In genomic region chr14:31541702-31542101, GRCh38 we compare ENCODE assay signal across 24 cellular contexts. TPM values are rescaled to one million over a fixed set of nuclear protein-coding genes. Genes with fewer than 3 reads are reported as not detected.
DNase-seq lines count a peak whose midpoint lies in the region; ATAC-seq, FAIRE-seq and TF ChIP-seq lines count a peak whose summit lies in the region.
"Had no signal": no experiment of that assay in that cellular context is flagged by ENCODE, and none has a peak within 500 bp of the region (broad histone marks: within the 10 kb centered on the region; RNA-seq: fewer than 3 reads in every experiment).

No MANE protein-coding gene starts in this region.

- H3K27ac ChIP-seq in GM23338 (ENCODE audit: low read depth) (no peak overlapping the region), K562 (ENCODE audit: extremely low read depth, low read depth, low read length) (no peak overlapping the region), SJCRH30 (no peak overlapping the region)
- H3K27ac ChIP-seq: BLaER1 treated with 17β-estradiol and CSF1 and Interleukin-3, amounts not matched to agents 10 nM and 100 nM; SK-N-MC had no signal

- no TSS peak for BruUV-seq in K562 (replicated peaks; lab: Mats Ljungman, UMichigan)

- H3K9me3 Mint-ChIP-seq in GM23338: no peaks in the 10 kb centered on the region

- POLR2A ChIA-PET in K562 (lab: Yijun Ruan, JAX): no interaction called here

- H2AFZ ChIP-seq in GM23338 (peak overlapping the region; percentile 45), K562 (ENCODE audit: low read depth, low read length) (no peak overlapping the region)

- no peaks in the 10 kb centered on the region for H3K9me1 ChIP-seq in K562 (ENCODE audit: control insufficient read depth, insufficient read depth, low read length)

- no peak for TF ChIP-seq CTCF in BE2C (IDR thresholded peaks at IDR 0.05; ENCODE audit: low read depth, low read length)
- no peak for TF ChIP-seq CTCF in GM23338 (conservative IDR thresholded peaks at IDR 0.05; ENCODE audit: low read depth in 2 of 2)
- TF ChIP-seq CTCF in K562 (IDR thresholded peaks at IDR 0.05 in 2 of 3, conservative IDR thresholded peaks at IDR 0.05 in 1 of 3; ENCODE audit: insufficient read depth in 2 of 3, low read depth in 1 of 3, low read length in 3 of 3): no peak

- H3K27me3 ChIP-seq in BE2C (no peaks in the 10 kb centered on the region), GM23338 (ENCODE audit: insufficient read depth) (no peaks in the 10 kb centered on the region), K562 (ENCODE audit: control insufficient read depth in 2 of 2, insufficient read depth in 2 of 2, low read length in 2 of 2) (no peaks in the 10 kb centered on the region; a peak in 1 of 5 replicates), SJCRH30 (no peaks in the 10 kb centered on the region)
- H3K27me3 ChIP-seq: BLaER1 treated with 17β-estradiol and CSF1 and Interleukin-3, amounts not matched to agents 10 nM and 100 nM; MG63 had no signal

- no peak overlapping the region for H3K27ac Mint-ChIP-seq in GM23338
- H3K27ac Mint-ChIP-seq: CD4-positive, alpha-beta memory T cell had no signal

- H3K36me3 ChIP-seq in BE2C (no peaks in the 10 kb centered on the region), GM23338 (ENCODE audit: insufficient read depth) (no peaks in the 10 kb centered on the region), K562 (ENCODE audit: control insufficient read depth, insufficient read depth, low read length) (no peaks in the 10 kb centered on the region), SJCRH30 (no peaks in the 10 kb centered on the region)
- H3K36me3 ChIP-seq: BLaER1 treated with 17β-estradiol and CSF1 and Interleukin-3, amounts not matched to agents 10 nM and 100 nM; MG63 had no signal

- H3K4me1 Mint-ChIP-seq in GM23338: peaks cover 5% of the 10 kb centered on the region
- H3K4me1 Mint-ChIP-seq: CD4-positive, alpha-beta memory T cell had no signal

- H3K4me1 ChIP-seq in BE2C: no peaks in the 10 kb centered on the region
- H3K4me1 ChIP-seq in GM23338 (ENCODE audit: insufficient read depth): no peaks in the 10 kb centered on the region
- H3K4me1 ChIP-seq in K562 (replicated peaks in 1 of 2; ENCODE audit: control insufficient read depth in 2 of 2, insufficient read depth in 2 of 2, low read length in 2 of 2): no peaks in the 10 kb centered on the region
- no peaks in the 10 kb centered on the region for H3K4me1 ChIP-seq in SJCRH30
- H3K4me1 ChIP-seq: Caco-2 had no signal

- H3K4me2 ChIP-seq in GM23338 (no peak overlapping the region), K562 (ENCODE audit: insufficient read depth, low read length) (no peak overlapping the region)
- H3K4me2 ChIP-seq: BLaER1 treated with 17β-estradiol and CSF1 and Interleukin-3, amounts not matched to agents 10 nM and 100 nM had no signal

- ATAC-seq in GM23338 (no peak), K562 (no peak), GM18870 (IDR thresholded peaks at IDR 0.05; ENCODE audit: unreplicated experiment) (no peak)
- ATAC-seq: PC-3 had no signal

- H3K9ac ChIP-seq in K562 (ENCODE audit: insufficient read depth in 1 of 2, low read depth in 2 of 2, low read length in 2 of 2): no peak overlapping the region
- H3K9ac ChIP-seq: BLaER1 treated with 17β-estradiol and CSF1 and Interleukin-3, amounts not matched to agents 10 nM and 100 nM had no signal

- intact Hi-C loops in K562 (cut with micrococcal nuclease): no loop called here

- no peak overlapping the region for H3K4me3 ChIP-seq in BE2C (ENCODE audit: low read depth, low read length)
- H3K4me3 ChIP-seq in GM23338: no peak overlapping the region
- no peak overlapping the region for H3K4me3 ChIP-seq in K562
- no peak overlapping the region for H3K4me3 ChIP-seq in SJCRH30
- H3K4me3 ChIP-seq: BLaER1 treated with 17β-estradiol and CSF1 and Interleukin-3, amounts not matched to agents 10 nM and 100 nM; MG63; SK-N-MC had no signal

- DNase-seq in BE2C: peak; percentile 7
- DNase-seq in GM23338 (ENCODE audit: low spot score): no peak
- DNase-seq in NCI-H2171 (lab: John Stamatoyannopoulos, UW): peak; percentile 30
- peak in 1 of 4 experiments; percentile 8 for DNase-seq in K562 (ENCODE audit: extremely low read depth in 1 of 4, low spot score in 3 of 4)
- no peak for DNase-seq in SK-N-DZ (ENCODE audit: low spot score)
- no peak for DNase-seq in SJCRH30
- no peak for DNase-seq in AG08395 (ENCODE audit: low spot score)
- DNase-seq: Caco-2; CD4-positive, alpha-beta memory T cell; GDM1; MG63; NCI-H1048; NCI-H1436 treated with DMSO at 0.1 percent for 48 hours; NCI-H1930; PC-3; Right ventricle myocardium superior had no signal

- no peak overlapping the region for H3K4me3 Mint-ChIP-seq in GM23338
- H3K4me3 Mint-ChIP-seq: CD4-positive, alpha-beta memory T cell had no signal

- H3K27me3 Mint-ChIP-seq in GM23338 (ENCODE audit: insufficient read depth, low read depth, poor library complexity): no peaks in the 10 kb centered on the region

- H3K79me2 ChIP-seq in GM23338 (replicated peaks; ENCODE audit: insufficient read depth) (no peaks in the 10 kb centered on the region), K562 (ENCODE audit: control insufficient read depth, insufficient read depth, low read length) (no peaks in the 10 kb centered on the region)

- TF ChIP-seq RAD21 in K562 (CRISPR knock-in tag; conservative IDR thresholded peaks at IDR 0.05 in 1 of 2, IDR thresholded peaks at IDR 0.05 in 1 of 2): no peak

- TF ChIP-seq EP300 in K562 (IDR thresholded peaks at IDR 0.05; ENCODE audit: low read length): no peak

- no peaks in the 10 kb centered on the region for H3K36me3 Mint-ChIP-seq in GM23338 (ENCODE audit: low read depth)
- H3K36me3 Mint-ChIP-seq: CD4-positive, alpha-beta memory T cell had no signal

- WGBS in K562 (ENCODE audit: insufficient coverage, low coverage, missing lambda C conversion rate): 0% methylated on average over 1 of the region's 1 CpG

- in situ Hi-C loops in K562 (cut with MboI): no loop called here

- TF ChIP-seq POLR2A in K562 (conservative IDR thresholded peaks at IDR 0.05): no peak

- no peak for FAIRE-seq in K562 (lab: Jason Lieb, UNC)
- FAIRE-seq: H54 had no signal

- no peaks in the 10 kb centered on the region for H3K9me3 ChIP-seq in BE2C
- no peaks in the 10 kb centered on the region for H3K9me3 ChIP-seq in K562 (replicated peaks; ENCODE audit: control insufficient read depth, insufficient read depth, low read depth, low read length)
- no peaks in the 10 kb centered on the region for H3K9me3 ChIP-seq in SJCRH30 (replicated peaks)
- H3K9me3 ChIP-seq: BLaER1 treated with 17β-estradiol and CSF1 and Interleukin-3, amounts not matched to agents 10 nM and 100 nM; Caco-2; MG63 had no signal

- CTCF ChIA-PET in K562 (lab: Yijun Ruan, JAX; ENCODE audit: low intra/inter-chr PET ratio): no interaction called here

- no peaks in the 10 kb centered on the region for H3K9me2 ChIP-seq in GM23338 (ENCODE audit: insufficient read depth)

- H4K20me1 ChIP-seq in GM23338 (replicated peaks; ENCODE audit: insufficient read depth): no peaks in the 10 kb centered on the region
- H4K20me1 ChIP-seq in K562 (replicated peaks; ENCODE audit: control insufficient read depth, insufficient read depth, low read length): no peaks in the 10 kb centered on the region
- H4K20me1 ChIP-seq: BLaER1 treated with 17β-estradiol and CSF1 and Interleukin-3, amounts not matched to agents 10 nM and 100 nM had no signal

- H3F3A ChIP-seq in GM23338 (replicated peaks; ENCODE audit: low read depth): no peaks in the 10 kb centered on the region

RNA-seq across cellular contexts. Expression of gene NUBPL, which starts 19.5 kb away (rescaled TPM):
- 7.4 TPM for polyA plus RNA-seq in BE2C (2012; ENCODE audit: insufficient read depth, insufficient read length, low read depth)
- total RNA-seq in GM23338 (2014; rRNA removed; shearing (Covaris generic)): 20.7 and 21.4 TPM in 2 replicates
- polyA plus RNA-seq in GM23338 (2016; fragmentation: Nextera tagmentation; extraction: Ambion mirVana) (6.0 and 6.1 TPM in 2 replicates), K562 (2011; rRNA removed) (5.9 and 7.7 TPM in 2 replicates), K562 (2014; fragmentation: Illumina TruSeq; extraction: Trizol) (4.8 and 5.8 TPM in 2 replicates), K562 (2014; fragmentation: Nextera tagmentation; extraction: Ambion mirVana) (1 to 10 TPM; 3.2 to 3.6 TPM), K562 (2014; rRNA removed) (4.7 and 6.1 TPM in 2 replicates)
- total RNA-seq in K562 (2011; cell fraction: chromatin; rRNA removed; ENCODE audit: low replicate concordance): 14.5 and 26.8 TPM in 2 replicates
- 7.5 and 8.6 TPM in 2 replicates for total RNA-seq in K562 (2011; cell fraction: nucleolus; rRNA removed)
- 12.7 and 16.0 TPM in 2 replicates for total RNA-seq in K562 (2011; cell fraction: nucleoplasm; rRNA removed)
- total RNA-seq in K562 (2014; rRNA removed) (4.5 and 5.4 TPM in 2 replicates), K562 (2014; rRNA removed; fragmentation: Illumina TruSeq; extraction: Trizol) (8.7 and 9.6 TPM in 2 replicates), K562 (2015; rRNA removed; fragmentation: Illumina TruSeq; extraction: Trizol) (6.5 and 7.8 TPM in 2 replicates), K562 (2021) (5.5 and 6.6 TPM in 2 replicates)
- 1.5 and 3.4 TPM in 2 replicates for polyA plus RNA-seq in K562 (2011; cell fraction: cytosol; rRNA removed)
- 2.1 TPM in 2 replicates for polyA plus RNA-seq in K562 (2011; cell fraction: nucleus; rRNA removed)
- polyA plus RNA-seq in K562 (2012): 3.7 and 4.3 TPM in 2 replicates
- 10.0 and 15.6 TPM in 2 replicates for polyA minus RNA-seq in K562 (2011; rRNA and poly(A)+ RNA removed)
- 1.9 and 4.0 TPM in 2 replicates for polyA minus RNA-seq in K562 (2011; cell fraction: cytosol; rRNA and poly(A)+ RNA removed)
- 8.3 and 16.9 TPM in 2 replicates for polyA minus RNA-seq in K562 (2011; cell fraction: nucleus; rRNA and poly(A)+ RNA removed)
- polyA plus RNA-seq in SK-N-DZ (2014; cell fraction: cytosol; rRNA removed): 15.1 and 22.8 TPM in 2 replicates
- 7.3 and 9.4 TPM in 2 replicates for polyA plus RNA-seq in SK-N-DZ (2014; cell fraction: nucleus; rRNA removed)
- total RNA-seq in SJCRH30 (2014; rRNA removed; shearing (Covaris generic)): 11.2 and 13.6 TPM in 2 replicates

RNA-seq across cellular contexts. Expression of gene GPR33, which starts 53.9 kb away (rescaled TPM):
- polyA plus RNA-seq in BE2C (2012; ENCODE audit: insufficient read depth, insufficient read length, low read depth): not detected
- not detected in 2 replicates for total RNA-seq in GM23338 (2014; rRNA removed; shearing (Covaris generic))
- polyA plus RNA-seq in GM23338 (2016; fragmentation: Nextera tagmentation; extraction: Ambion mirVana) (not detected in 2 replicates), K562 (2011; rRNA removed) (not detected in 2 replicates), K562 (2014; fragmentation: Illumina TruSeq; extraction: Trizol) (not detected in 2 replicates), K562 (2014; fragmentation: Nextera tagmentation; extraction: Ambion mirVana) (not detected), K562 (2014; rRNA removed) (not detected in 2 replicates)
- total RNA-seq in K562 (2011; cell fraction: chromatin; rRNA removed; ENCODE audit: low replicate concordance): not detected in 2 replicates
- not detected in 2 replicates for total RNA-seq in K562 (2011; cell fraction: nucleolus; rRNA removed)
- total RNA-seq in K562 (2011; cell fraction: nucleoplasm; rRNA removed): not detected in 2 replicates
- total RNA-seq in K562 (2014; rRNA removed) (not detected in 2 replicates), K562 (2014; rRNA removed; fragmentation: Illumina TruSeq; extraction: Trizol) (not detected in 2 replicates), K562 (2015; rRNA removed; fragmentation: Illumina TruSeq; extraction: Trizol) (not detected in 2 replicates), K562 (2021) (not detected in 2 replicates)
- polyA plus RNA-seq in K562 (2011; cell fraction: cytosol; rRNA removed): not detected in 2 replicates
- polyA plus RNA-seq in K562 (2011; cell fraction: nucleus; rRNA removed): not detected in 2 replicates
- not detected in 2 replicates for polyA plus RNA-seq in K562 (2012)
- polyA minus RNA-seq in K562 (2011; rRNA and poly(A)+ RNA removed): not detected in 2 replicates
- polyA minus RNA-seq in K562 (2011; cell fraction: cytosol; rRNA and poly(A)+ RNA removed): not detected in 2 replicates
- not detected in 2 replicates for polyA minus RNA-seq in K562 (2011; cell fraction: nucleus; rRNA and poly(A)+ RNA removed)
- polyA plus RNA-seq in SK-N-DZ (2014; cell fraction: cytosol; rRNA removed): not detected in 2 replicates
- polyA plus RNA-seq in SK-N-DZ (2014; cell fraction: nucleus; rRNA removed): not detected in 2 replicates
- total RNA-seq in SJCRH30 (2014; rRNA removed; shearing (Covaris generic)): not detected in 2 replicates
- total RNA-seq: Caco-2; CD4-positive, alpha-beta memory T cell; LHCN-M2; NCI-H460; PC-3; Right ventricle myocardium superior; RPMI7951; T-helper 2 cell treated with Interferon-gamma antibody and Interleukin-4, amounts not matched to agents 100 ng/mL and 5 ng/mL, for 36 hours had no signal
- polyA plus RNA-seq: CD4-positive, alpha-beta memory T cell had no signal

Comparison
In these comparisons a context has a peak if more than half of its experiments do, and no peak if none do; other contexts are left out.
1. DNase-seq: peak in BE2C (single experiment) and NCI-H2171 (single experiment); none in GM23338 (single experiment), SK-N-DZ (single experiment), SJCRH30 (0 of 2) and AG08395 (single experiment).